Comparison of ENCODE assay signal across 8 cellular contexts in the genomic region with DNA sequence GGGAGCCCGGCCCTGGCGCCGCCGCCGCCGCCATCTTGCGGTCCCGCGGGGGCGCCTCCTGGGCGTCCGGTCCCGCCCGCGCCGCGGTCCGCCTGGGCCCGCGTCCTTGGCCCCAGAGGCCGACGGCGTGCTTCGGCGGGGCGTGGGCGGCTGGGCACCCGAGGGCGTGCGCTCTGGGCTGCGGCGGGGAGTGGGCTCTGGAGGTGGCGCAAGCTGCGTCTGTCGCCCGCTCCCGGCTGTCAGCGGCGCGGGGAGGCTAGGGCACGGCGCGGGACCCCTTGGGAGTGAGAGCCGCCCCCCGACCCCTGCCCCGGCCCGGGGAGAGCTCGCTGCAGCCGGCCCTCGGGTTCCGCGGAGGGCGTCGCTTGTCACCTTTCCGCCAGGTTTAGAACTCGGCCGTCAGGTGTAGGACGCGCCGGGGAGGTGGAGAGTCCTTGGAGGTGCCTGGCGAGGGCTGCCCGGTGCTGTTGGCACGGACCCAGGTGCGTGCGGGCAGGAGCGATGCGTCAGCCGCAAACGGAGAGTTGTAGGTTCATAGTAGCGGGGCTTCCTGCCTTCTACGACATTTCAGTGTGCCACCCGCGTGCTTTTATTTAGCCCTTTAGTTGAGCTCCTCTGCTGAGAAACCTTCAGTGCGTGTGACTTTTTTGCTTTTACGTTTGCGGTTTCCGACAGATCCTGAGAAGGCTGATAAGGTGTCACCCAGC. TPM values are rescaled to one million over a fixed set of nuclear protein-coding genes. Genes with fewer than 3 reads are reported as not detected.
DNase-seq lines count a peak whose midpoint lies in the region; ATAC-seq and TF ChIP-seq lines count a peak whose summit lies in the region.

No MANE protein-coding gene starts in this region.

- peaks cover 29% of the 10 kb centered on the region for H3K4me1 Mint-ChIP-seq in activated naive CD8-positive, alpha-beta T cell treated with anti-CD3 and anti-CD28 coated beads, Interleukin-2, amount 50 U/mL, for 24 hours

- no peaks in the 10 kb centered on the region for H3K9me3 ChIP-seq in right atrium auricular region
- no peaks in the 10 kb centered on the region for H3K9me3 ChIP-seq in aorta (ENCODE audit: control insufficient read depth, low read length)

- intact Hi-C loops in aorta (cut with DNase I): loop anchor here (5.0 to 10.0 kb wide), 4 partner anchors 38 to 210 kb away; a partner anchor contains a TSS

- DNase-seq in DMS153 treated with DMSO at 0.1 percent for 48 hours (lab: John Stamatoyannopoulos, UW; ENCODE audit: unreplicated experiment) (peak; percentile 0), SW480 (ENCODE audit: low spot score) (peak; percentile 84), right atrium auricular region (ENCODE audit: low spot score) (peak; percentile 74), retina (peak; percentile 63), aorta (peak; percentile 80 to 93)
- peak; percentile 94 for DNase-seq in Jurkat, Clone E6-1 (ENCODE audit: low read depth, low spot score)
- peak; percentile 77 for DNase-seq in activated naive CD8-positive, alpha-beta T cell treated with anti-CD3 and anti-CD28 coated beads, Interleukin-2, amount 50 U/mL, for 24 hours

- peak overlapping the region; percentile 89 for H3K4me3 Mint-ChIP-seq in activated naive CD8-positive, alpha-beta T cell treated with anti-CD3 and anti-CD28 coated beads, Interleukin-2, amount 50 U/mL, for 24 hours

- H3K4me1 ChIP-seq in right atrium auricular region (peaks cover 0 to 49% of the 10 kb centered on the region in 2 donors), aorta (ENCODE audit: control insufficient read depth in 1 of 2, insufficient read depth in 2 of 2, low read length in 2 of 2) (peaks cover 2 to 11% of the 10 kb centered on the region in 2 donors)

- H3K27me3 ChIP-seq in right atrium auricular region (no peaks in the 10 kb centered on the region), aorta (ENCODE audit: control insufficient read depth in 1 of 2, insufficient read depth in 2 of 2, low read length in 1 of 2) (no peaks in the 10 kb centered on the region)

- no peaks in the 10 kb centered on the region for H3K9me3 Mint-ChIP-seq in activated naive CD8-positive, alpha-beta T cell treated with anti-CD3 and anti-CD28 coated beads, Interleukin-2, amount 50 U/mL, for 24 hours

- peak overlapping the region; percentile 99 to 100 for H3K27ac ChIP-seq in right atrium auricular region
- H3K27ac ChIP-seq in aorta (ENCODE audit: low read depth in 1 of 2, low read length in 2 of 2): peak overlapping the region; percentile 92 to 99

- H3K27me3 Mint-ChIP-seq in activated naive CD8-positive, alpha-beta T cell treated with anti-CD3 and anti-CD28 coated beads, Interleukin-2, amount 50 U/mL, for 24 hours: no peaks in the 10 kb centered on the region

- no peak for TF ChIP-seq CTCF in right atrium auricular region (IDR thresholded peaks at IDR 0.05)

- H3K36me3 ChIP-seq in right atrium auricular region: no peaks in the 10 kb centered on the region
- H3K36me3 ChIP-seq in aorta (ENCODE audit: control insufficient read depth in 1 of 2, insufficient read depth in 2 of 2, low read length in 1 of 2): no peaks in the 10 kb centered on the region

- 0% methylated on average over 37 to 77 of the region's 77 CpGs for WGBS in aorta, 2 donors

- peak overlapping the region; percentile 91 for H3K27ac Mint-ChIP-seq in activated naive CD8-positive, alpha-beta T cell treated with anti-CD3 and anti-CD28 coated beads, Interleukin-2, amount 50 U/mL, for 24 hours

- H3K36me3 Mint-ChIP-seq in activated naive CD8-positive, alpha-beta T cell treated with anti-CD3 and anti-CD28 coated beads, Interleukin-2, amount 50 U/mL, for 24 hours (ENCODE audit: low read depth): peaks cover 2% of the 10 kb centered on the region

- ATAC-seq in GM21576 (IDR thresholded peaks at IDR 0.05; ENCODE audit: unreplicated experiment) (peak; percentile 25), aorta (ENCODE audit: low FRiP score) (peak; percentile 45)
- peak; percentile 23 for ATAC-seq in activated naive CD8-positive, alpha-beta T cell treated with anti-CD3 and anti-CD28 coated beads, Interleukin-2, amount 50 U/mL, for 24 hours

- peak overlapping the region; percentile 78 for H3K4me3 ChIP-seq in Jurkat, Clone E6-1 (ENCODE audit: low read length)
- H3K4me3 ChIP-seq in right atrium auricular region: peak overlapping the region; percentile 78 to 96
- peak overlapping the region; percentile 67 to 98 for H3K4me3 ChIP-seq in aorta (ENCODE audit: low read length in 2 of 2)

RNA-seq across cellular contexts. Expression of a gene that starts 0.9 kb away (rescaled TPM):
- 212 TPM for polyA plus RNA-seq in Jurkat, Clone E6-1 (2012; ENCODE audit: insufficient read depth, insufficient read length)
- total RNA-seq in right atrium auricular region: 100 to 1,000 TPM; 213 to 227 TPM
- 100 to 1,000 TPM; 176 to 221 TPM for total RNA-seq in aorta
- 100 to 1,000 TPM; 119 to 210 TPM for polyA plus RNA-seq in aorta

RNA-seq across cellular contexts. Expression of a gene that starts 29.0 kb away (rescaled TPM):
- polyA plus RNA-seq in Jurkat, Clone E6-1 (2012; ENCODE audit: insufficient read depth, insufficient read length): not detected
- not detected for total RNA-seq in right atrium auricular region
- total RNA-seq in aorta: under 1 TPM; 0.21 to 0.65 TPM
- polyA plus RNA-seq in aorta: not detected

Comparison
In these comparisons a context has a peak if more than half of its experiments do, and no peak if none do; other contexts are left out.
1. Peak in every context shown above with its lines: DNase-seq, ATAC-seq, H3K4me3 ChIP-seq and H3K27ac ChIP-seq.
2. DNase-seq: peak in every context shown above with its lines; median percentile 94 in Jurkat, Clone E6-1; 86 in aorta; 84 in SW480; 77 in activated naive CD8-positive, alpha-beta T cell treated with anti-CD3 and anti-CD28 coated beads, Interleukin-2, amount 50 U/mL, for 24 hours; 74 in right atrium auricular region; 63 in retina; 0 in DMS153 treated with DMSO at 0.1 percent for 48 hours.